Comparison of ENCODE assay signal across 8 cellular contexts in genomic region chr16:68086336-68086821, GRCh38. TPM values are rescaled to one million over a fixed set of nuclear protein-coding genes. Genes with fewer than 3 reads are reported as not detected.
A peak's percentile ranks its signal among the peaks of the same experiment; 100 is the strongest.
DNase-seq lines count a peak whose midpoint lies in the region; TF ChIP-seq lines count a peak whose summit lies in the region.

No MANE protein-coding gene starts in this region.

- DNase-seq in NCI-H1694 treated with DMSO at 0.1 percent for 48 hours (lab: John Stamatoyannopoulos, UW) (peak; percentile 15), NCI-H1694 (lab: John Stamatoyannopoulos, UW) (no peak), NAMALWA (ENCODE audit: low spot score) (peak; percentile 55), astrocyte of the cerebellum (ENCODE audit: low read depth) (no peak), kidney glomerular epithelial cell (lab: John Stamatoyannopoulos, UW) (peak; percentile 36), superior temporal gyrus (ENCODE audit: extremely low spot score) (peak; percentile 66), epidermal melanocyte (ENCODE audit: insufficient read length, low spot score) (no peak), H4 (ENCODE audit: low spot score) (no peak)

- H3K4me3 ChIP-seq in astrocyte of the cerebellum (ENCODE audit: low read depth, low read length), result peak overlapping the region; percentile 84

- in situ Hi-C loops in astrocyte of the cerebellum (cut with HindIII; ENCODE audit: low sequenced_read_pairs), result no loop called here

- TF ChIP-seq CTCF in astrocyte of the cerebellum (IDR thresholded peaks at IDR 0.05; ENCODE audit: low read depth, low read length, missing control alignments), result no peak

RNA-seq across cellular contexts. Expression of gene NFATC3, which starts 1.2 kb away (rescaled TPM):
- 22.3 and 24.9 TPM in 2 replicates for total RNA-seq in H4 (2014; rRNA removed; shearing (Covaris generic))

Comparison
In these comparisons a context has a peak if more than half of its experiments do, and no peak if none do; other contexts are left out.
1. DNase-seq: peak in NCI-H1694 treated with DMSO at 0.1 percent for 48 hours (single experiment), NAMALWA (single experiment), kidney glomerular epithelial cell (single experiment) and superior temporal gyrus (single experiment); none in NCI-H1694 (single experiment), astrocyte of the cerebellum (single experiment), epidermal melanocyte (single experiment) and H4 (single experiment).